8 cellular contexts compared by ENCODE assay signal in the genomic region with DNA sequence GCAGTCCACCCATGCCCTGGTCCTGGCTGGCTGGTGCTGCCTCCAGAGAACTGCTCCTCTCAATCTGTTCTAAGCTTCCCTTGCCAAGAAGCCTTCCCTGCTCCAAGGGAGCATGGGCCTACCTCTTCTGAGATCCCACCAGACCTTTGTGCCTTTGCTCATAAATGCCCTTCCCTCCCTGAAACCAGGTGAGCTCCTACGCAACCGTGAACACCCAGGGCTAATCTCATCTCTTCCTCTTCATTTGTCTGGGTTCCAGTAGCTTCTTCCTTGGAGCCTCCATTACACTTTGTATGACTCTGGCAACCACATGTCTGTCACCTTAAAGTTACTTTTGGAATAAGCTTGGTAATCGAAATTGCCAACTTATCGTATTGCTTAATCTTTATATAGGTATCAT.
"Had no signal": no experiment of that assay in that cellular context is flagged by ENCODE, and none has a peak within 500 bp of the region (broad histone marks: within the 10 kb centered on the region; RNA-seq: fewer than 3 reads in every experiment).

No MANE protein-coding gene starts in this region.

- H3K36me3 Mint-ChIP-seq: IgD-negative memory B cell had no signal

- ATAC-seq: HCT116 had no signal

- FAIRE-seq: HepG2 had no signal

- H3K4me1 ChIP-seq: HAP-1 had no signal

- H3K4me3 ChIP-seq: GM23248, HAP-1 had no signal

- H3K36me3 ChIP-seq: HAP-1 had no signal

- DNase-seq: GM23248, GOT3, H7 had no signal

- H3K27ac ChIP-seq: GM23248, HL-60 had no signal

- H3K9me3 ChIP-seq: HAP-1 had no signal
